Comparison of ENCODE assay signal across 1 cellular context in genomic region chr12:56221757-56222530, GRCh38.
TF ChIP-seq lines count a peak whose summit lies in the region.

Gene RNF41 (minus strand): TSS chr12:56221922. CDS start chr12:56214047, 7,875 bp downstream.

TF ChIP-seq in K562, 482 proteins besides CTCF, POLR2A, EP300 and RAD21 (continued from another document and continues in another):
- TF ChIP-seq ZBTB2 (IDR thresholded peaks at IDR 0.05) = peak; percentile 87; the same call in 1 of the 2 replicates
- TF ChIP-seq ESRRA (IDR thresholded peaks at IDR 0.05; ENCODE audit: borderline replicate concordance, low read depth) = peak; percentile 56; the same call in 1 of the 2 replicates
- TF ChIP-seq FOXK2 (conservative IDR thresholded peaks at IDR 0.05 in 1 of 2, IDR thresholded peaks at IDR 0.05 in 1 of 2; ENCODE audit: low read depth in 2 of 2) = peak; percentile 23 to 32; a peak in 2 of 4 replicates
- peak; percentile 70; the same call in 1 of the 2 replicates for TF ChIP-seq ZBTB33 (CRISPR knock-in tag; IDR thresholded peaks at IDR 0.05)
- TF ChIP-seq POLR3G (IDR thresholded peaks at IDR 0.05; ENCODE audit: extremely low read depth, insufficient read length, insufficient replicate concordance) = no peak
- no peak for TF ChIP-seq KAT8 (IDR thresholded peaks at IDR 0.05; ENCODE audit: low read depth)
- peak; percentile 85 for TF ChIP-seq ZBTB40 (IDR thresholded peaks at IDR 0.05)
- TF ChIP-seq ZBTB40 (CRISPR knock-in tag; IDR thresholded peaks at IDR 0.05) = no peak
- 0 out of 2 replicates have a peak, but pooled peaks have one; percentile 19 for TF ChIP-seq ZNF431 (CRISPR knock-in tag; IDR thresholded peaks at IDR 0.05)
- peak in 1 of 3 experiments; percentile 68 for TF ChIP-seq YY1 (IDR thresholded peaks at IDR 0.05; ENCODE audit: borderline replicate concordance in 1 of 3, control insufficient read depth in 1 of 3, extremely low read depth in 1 of 3, insufficient read depth in 3 of 3, insufficient read length in 1 of 3, insufficient replicate concordance in 2 of 3, low read depth in 1 of 3, low read length in 2 of 3)
- TF ChIP-seq GTF2E2 (tag; IDR thresholded peaks at IDR 0.05) = peak; percentile 35; the same call in 1 of the 2 replicates
- no peak for TF ChIP-seq MTF1 (CRISPR knock-in tag; IDR thresholded peaks at IDR 0.05; ENCODE audit: borderline replicate concordance)
- no peak for TF ChIP-seq ZNF324 (CRISPR knock-in tag; IDR thresholded peaks at IDR 0.05)
- peak; percentile 92 for TF ChIP-seq GABPB1 (CRISPR knock-in tag; IDR thresholded peaks at IDR 0.05)
- peak; percentile 64 for TF ChIP-seq HCFC1 (IDR thresholded peaks at IDR 0.05; ENCODE audit: low read depth, low read length)
- peak; percentile 69 for TF ChIP-seq TBP (optimal IDR thresholded peaks at IDR 0.05; ENCODE audit: low read depth, low read length)
- TF ChIP-seq ZNF280A (IDR thresholded peaks at IDR 0.05; ENCODE audit: low read depth, partially characterized antibody) = no peak
- TF ChIP-seq CREB3L1 (IDR thresholded peaks at IDR 0.05; ENCODE audit: borderline replicate concordance, low read depth) = peak; percentile 82
- no peak for TF ChIP-seq NONO (IDR thresholded peaks at IDR 0.05; ENCODE audit: low read depth in 2 of 2, low read length in 1 of 2)
- TF ChIP-seq MEIS2 (IDR thresholded peaks at IDR 0.05; ENCODE audit: partially characterized antibody) = peak; percentile 47
- TF ChIP-seq RFX1 (IDR thresholded peaks at IDR 0.05) = peak; percentile 87
- TF ChIP-seq E2F8 (IDR thresholded peaks at IDR 0.05; ENCODE audit: low read depth, partially characterized antibody) = peak; percentile 74
- peak; percentile 84 for TF ChIP-seq POLR2G (IDR thresholded peaks at IDR 0.05; ENCODE audit: low read depth, low read length)
- no peak for TF ChIP-seq ZSCAN32 (CRISPR knock-in tag; IDR thresholded peaks at IDR 0.05)
- TF ChIP-seq DDX20 (tag; IDR thresholded peaks at IDR 0.05; ENCODE audit: low read depth) = no peak
- no peak for TF ChIP-seq SRSF7 (optimal IDR thresholded peaks at IDR 0.05; ENCODE audit: low read depth, low read length)
- TF ChIP-seq SNIP1 (IDR thresholded peaks at IDR 0.05; ENCODE audit: low read depth) = peak; percentile 71
- peak; percentile 73; the same call in 1 of the 2 replicates for TF ChIP-seq FOXK1 (CRISPR knock-in tag; IDR thresholded peaks at IDR 0.05; ENCODE audit: borderline replicate concordance)
- no peak for TF ChIP-seq HIVEP1 (CRISPR knock-in tag; IDR thresholded peaks at IDR 0.05)
- peak; percentile 29; the same call in 1 of the 2 replicates for TF ChIP-seq ATF6 (CRISPR knock-in tag; IDR thresholded peaks at IDR 0.05)
- peak; percentile 43 for TF ChIP-seq SP2 (IDR thresholded peaks at IDR 0.05; ENCODE audit: extremely low read depth, low read depth, low read length, poor library complexity, severe bottlenecking)
- TF ChIP-seq NRF1 (conservative IDR thresholded peaks at IDR 0.05 in 1 of 2, IDR thresholded peaks at IDR 0.05 in 1 of 2) = peak; percentile 89 to 90
- TF ChIP-seq MNT (conservative IDR thresholded peaks at IDR 0.05) = peak; percentile 17 to 78; a peak in 3 of 4 replicates
- TF ChIP-seq SPI1 (IDR thresholded peaks at IDR 0.05; ENCODE audit: borderline replicate concordance, low read depth, low read length) = peak; percentile 57; the same call in 1 of the 2 replicates
